Comparison of ENCODE assay signal across 17 cellular contexts in genomic region chr15:98012354-98012753, GRCh38.
"Had no signal": no experiment of that assay in that cellular context is flagged by ENCODE, and none has a peak within 500 bp of the region (broad histone marks: within the 10 kb centered on the region; RNA-seq: fewer than 3 reads in every experiment).

No MANE protein-coding gene starts in this region.

- DNase-seq: activated CD4-positive, alpha-beta T cell treated with anti-CD3 and anti-CD28 coated beads, Interleukin-2, amount 10 ng/mL, durations not matched to agents 24 days and 14 days; activated CD4-positive, alpha-beta T cell treated with anti-CD3 and anti-CD28 coated beads, Interleukin-2, amount 50 U/mL, for 48 hours; activated CD4-positive, CD25-positive, alpha-beta regulatory T cell treated with anti-CD3 and anti-CD28 coated beads, Interleukin-2, amount 50 U/mL, for 72 hours; activated CD8-positive, alpha-beta memory T cell treated with anti-CD3 and anti-CD28 coated beads, Interleukin-2, amount 10 ng/mL, durations not matched to agents 7 days and 5 days; activated effector memory CD4-positive, alpha-beta T cell treated with Interleukin-2 at 50 U/mL for 16 hours; activated naive CD4-positive, alpha-beta T cell treated with anti-CD3 and anti-CD28 coated beads for 36 hours; activated T-cell treated with anti-CD3 and anti-CD28 coated beads, Interleukin-2, amount 50 U/mL, for 24 hours; amygdala; MM.1S; NCI-H1105; NCI-H1436 treated with DMSO at 0.1 percent for 48 hours; NCI-H187; NCI-H2081; NCI-H510A treated with DMSO at 0.1 percent for 48 hours; NCI-H69; PC-9; SHP77 treated with DMSO at 0.1 percent for 48 hours had no signal

- H3K4me3 ChIP-seq: PC-9 had no signal

- H3K27ac ChIP-seq: PC-9 had no signal

- ATAC-seq: activated CD8-positive, alpha-beta memory T cell treated with anti-CD3 and anti-CD28 coated beads, Interleukin-2, amount 10 ng/mL, durations not matched to agents 7 days and 5 days had no signal

- H2AFZ ChIP-seq: PC-9 had no signal

- H3K4me2 ChIP-seq: PC-9 had no signal
